In the genomic region with DNA sequence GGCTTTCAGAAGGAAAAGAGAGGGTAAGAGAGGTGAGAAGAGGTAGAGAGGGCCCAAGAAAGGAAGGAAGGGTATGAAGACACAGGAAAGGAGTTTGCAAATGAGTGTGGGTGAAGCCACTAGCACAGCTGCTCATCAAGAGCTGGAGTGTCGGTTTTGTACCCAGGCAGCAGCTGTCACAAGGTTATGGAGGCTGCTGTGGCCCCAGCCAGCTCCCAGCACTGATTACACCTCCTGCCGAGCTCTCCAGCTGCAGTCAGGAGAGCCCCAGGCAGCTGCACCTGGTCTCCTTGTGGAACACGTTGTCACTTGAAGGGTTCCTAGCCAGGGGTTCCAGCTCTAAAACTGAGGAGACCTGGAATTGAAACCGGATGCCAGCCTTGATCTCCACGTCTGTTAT, we compare ENCODE assay signal across 8 cellular contexts.
DNase-seq lines count a peak whose midpoint lies in the region; ATAC-seq, FAIRE-seq and TF ChIP-seq lines count a peak whose summit lies in the region.

No MANE protein-coding gene starts in this region.

- no peaks in the 10 kb centered on the region for H3K27me3 Mint-ChIP-seq in IgD-negative memory B cell

- no peaks in the 10 kb centered on the region for H3K9me3 ChIP-seq in thyroid gland

- H3K27ac Mint-ChIP-seq in IgD-negative memory B cell = peak overlapping the region; percentile 70 to 97 (median 71)

- H3K27ac ChIP-seq in thyroid gland = peak overlapping the region; percentile 41 to 47 (median 45)

- H3K36me3 ChIP-seq in thyroid gland = no peaks in the 10 kb centered on the region

- no peaks in the 10 kb centered on the region for H3K27me3 ChIP-seq in thyroid gland

- DNase-seq in GM10248 (ENCODE audit: extremely low spot score) (peak; percentile 50), UCSD-AML1 (lab: John Stamatoyannopoulos, UW; ENCODE audit: unreplicated experiment) (peak; percentile 17), thyroid gland (peak; percentile 42 to 57), mesenteric fat pad (ENCODE audit: low spot score) (no peak), RCC 7860 (ENCODE audit: low spot score) (no peak)
- DNase-seq in stimulated activated naive CD4-positive, alpha-beta T cell (lab: John Stamatoyannopoulos, UW) = no peak

- ATAC-seq in GM21447 (IDR thresholded peaks at IDR 0.05; ENCODE audit: unreplicated experiment) = peak; percentile 91

- peak overlapping the region; percentile 35 to 96 (median 68) for H3K4me3 Mint-ChIP-seq in IgD-negative memory B cell

- peaks cover 2% of the 10 kb centered on the region for H3K36me3 Mint-ChIP-seq in IgD-negative memory B cell

- WGBS in thyroid gland, 2 donors = 59 to 63% methylated on average over 5 of the region's 5 CpGs

- TF ChIP-seq CTCF in GM10248 (IDR thresholded peaks at IDR 0.05; ENCODE audit: control extremely low read depth, extremely low read depth, low read depth, missing control alignments) (no peak), thyroid gland (IDR thresholded peaks at IDR 0.05) (no peak)

- no peak for FAIRE-seq in RCC 7860 (lab: Jason Lieb, UNC)

- peaks cover 20 to 25% (median 21%) of the 10 kb centered on the region in 3 donors for H3K4me1 Mint-ChIP-seq in IgD-negative memory B cell

- intact Hi-C loops in thyroid gland (cut with DNase I) = no loop called here

- no peaks in the 10 kb centered on the region for H3K9me3 Mint-ChIP-seq in IgD-negative memory B cell

- POLR2A ChIA-PET in GM10248 (lab: Yijun Ruan, JAX) = interaction anchor here (0.8 to 1.5 kb wide), 2 partner anchors 43 to 61 kb away, joined by 5 to 11 read pairs; a partner anchor contains a TSS

- CTCF ChIA-PET in GM10248 (lab: Yijun Ruan, JAX) = interaction anchor here (1.1 to 2.9 kb wide), 6 partner anchors 8 to 81 kb away, joined by 3 to 7 read pairs (median 6); no protein-coding TSS in a partner anchor

- peaks cover 8 to 22% of the 10 kb centered on the region in 2 donors for H3K4me1 ChIP-seq in thyroid gland

- H3K4me3 ChIP-seq in thyroid gland (replicated peaks in 1 of 3) = no peak overlapping the region

- TF ChIP-seq POLR2A in thyroid gland (IDR thresholded peaks at IDR 0.05) = no peak

Comparison
In these comparisons a context has a peak if more than half of its experiments do, and no peak if none do; other contexts are left out.
1. DNase-seq: peak in GM10248 (single experiment), UCSD-AML1 (single experiment) and thyroid gland (2 of 2); none in stimulated activated naive CD4-positive, alpha-beta T cell (0 of 6), mesenteric fat pad (single experiment) and RCC 7860 (single experiment).